In the genomic region with DNA sequence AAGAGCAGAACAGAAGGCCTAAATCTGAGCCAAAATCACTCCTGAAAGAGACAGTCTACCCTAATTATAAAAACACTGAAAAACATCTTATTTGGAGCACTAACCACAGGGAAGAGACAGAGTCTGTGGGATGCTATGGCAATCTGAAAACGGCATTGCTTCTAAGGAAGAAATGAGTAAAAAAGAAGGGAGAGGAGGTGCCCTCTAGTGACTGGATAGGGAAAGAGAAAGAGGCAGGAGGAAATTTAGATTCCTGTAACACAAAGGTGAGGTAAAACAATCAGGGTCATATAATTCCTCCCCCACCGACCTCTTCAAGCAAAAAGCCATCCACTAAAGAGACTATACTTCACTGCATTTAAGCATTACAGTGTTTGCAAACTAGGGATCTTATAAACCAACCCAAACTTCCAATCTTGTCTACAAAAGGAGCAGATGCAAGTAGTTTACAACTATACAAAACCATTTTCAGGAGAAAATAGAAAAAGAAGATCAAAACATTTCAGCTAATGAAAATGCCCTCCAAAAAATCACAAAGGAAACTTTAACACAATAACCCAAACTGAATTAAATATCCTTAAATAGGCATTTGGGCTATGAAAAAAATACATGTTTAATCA, we compare ENCODE assay signal across 9 cellular contexts. TPM values are rescaled to one million over a fixed set of nuclear protein-coding genes. Genes with fewer than 3 reads are reported as not detected.
A peak's percentile ranks its signal among the peaks of the same experiment; 100 is the strongest.
DNase-seq lines count a peak whose midpoint lies in the region; ATAC-seq and TF ChIP-seq lines count a peak whose summit lies in the region.
"Had no signal": no experiment of that assay in that cellular context is flagged by ENCODE, and none has a peak within 500 bp of the region (broad histone marks: within the 10 kb centered on the region; RNA-seq: fewer than 3 reads in every experiment).

No MANE protein-coding gene starts in this region.

- H3K36me3 Mint-ChIP-seq in GM23338 (ENCODE audit: low read depth) (peaks cover 61% of the 10 kb centered on the region), T-cell (peaks cover 73% of the 10 kb centered on the region)

- no peaks in the 10 kb centered on the region for H3F3A ChIP-seq in GM23338 (replicated peaks; ENCODE audit: low read depth)

- H3K27me3 Mint-ChIP-seq in GM23338 (ENCODE audit: insufficient read depth, low read depth, poor library complexity) (no peaks in the 10 kb centered on the region), T-cell (no peaks in the 10 kb centered on the region)

- in situ Hi-C loops in Panc1 (cut with HindIII; ENCODE audit: low pct_unique_long_range_greater_than_20kb, low sequenced_read_pairs): no loop called here

- H3K4me1 ChIP-seq in GM23338 (ENCODE audit: insufficient read depth) (no peaks in the 10 kb centered on the region), Panc1 (ENCODE audit: control insufficient read depth, insufficient read depth, low read length) (no peaks in the 10 kb centered on the region)

- POLR2A ChIA-PET in Panc1 (lab: Charles Lee): no interaction called here
- POLR2A ChIA-PET in T-cell (lab: Charles Lee): interaction anchor here (0.5 to 1.0 kb wide), 3 partner anchors 23 to 1988 kb away, joined by 3 to 5 read pairs (median 4); no protein-coding TSS in a partner anchor

- DNase-seq in AG09309 (ENCODE audit: low read depth) (no peak), GM23338 (ENCODE audit: low spot score) (peak; percentile 73), Panc1 (ENCODE audit: low read depth, low spot score) (no peak), fibroblast of pulmonary artery (ENCODE audit: low read depth) (peak; percentile 35), NOMO-1 treated with dmso at 0.1 percent for 144 hours (lab: John Stamatoyannopoulos, UW; ENCODE audit: unreplicated experiment) (no peak), T-cell (no peak), pons (ENCODE audit: low spot score) (no peak)
- no peak for DNase-seq in effector CD8-positive, alpha-beta T cell (lab: John Stamatoyannopoulos, UW)
- DNase-seq: midbrain had no signal

- peaks cover 9% of the 10 kb centered on the region; the same call in 1 of the 2 replicates for H3K36me3 ChIP-seq in GM23338 (ENCODE audit: insufficient read depth)
- no peaks in the 10 kb centered on the region; the same call in 1 of the 2 replicates for H3K36me3 ChIP-seq in Panc1 (ENCODE audit: control insufficient read depth, insufficient read depth, low read length)

- H3K9me2 ChIP-seq in GM23338 (ENCODE audit: insufficient read depth): no peaks in the 10 kb centered on the region

- H3K4me3 ChIP-seq in AG09309 (ENCODE audit: control insufficient read depth, low read depth, low read length) (no peak overlapping the region), GM23338 (no peak overlapping the region), Panc1 (ENCODE audit: low read depth in 2 of 2, low read length in 2 of 2) (no peak overlapping the region), fibroblast of pulmonary artery (replicated peaks; ENCODE audit: low read depth, low read length) (no peak overlapping the region)

- peak; percentile 72 for ATAC-seq in GM23338
- ATAC-seq in Panc1: no peak
- ATAC-seq in T-cell (replicated peaks in 1 of 4): no peak

- H4K20me1 ChIP-seq in GM23338 (replicated peaks; ENCODE audit: insufficient read depth): peaks cover 8% of the 10 kb centered on the region

- H3K9me3 Mint-ChIP-seq in GM23338: peaks cover 50% of the 10 kb centered on the region
- peaks cover 0 to 21% (median 8%) of the 10 kb centered on the region in 3 donors for H3K9me3 Mint-ChIP-seq in T-cell

- H3K27ac Mint-ChIP-seq in GM23338 (no peak overlapping the region), T-cell (no peak overlapping the region)

- CTCF ChIA-PET in Panc1 (lab: Charles Lee) (no interaction called here), T-cell (lab: Charles Lee) (interaction anchor here (0.5 to 1.0 kb wide), 2 partner anchors 63 to 153 kb away, joined by 3 to 5 read pairs; no protein-coding TSS in a partner anchor)

- no peak overlapping the region for H3K4me3 Mint-ChIP-seq in GM23338
- no peak overlapping the region for H3K4me3 Mint-ChIP-seq in T-cell

- intact Hi-C loops in Panc1 (cut with micrococcal nuclease; ENCODE audit: unreplicated experiment): no loop called here

- H2AFZ ChIP-seq in GM23338: no peak overlapping the region

- no TSS peak for BruUV-seq in Panc1 (replicated peaks; lab: Mats Ljungman, UMichigan)

- H3K79me2 ChIP-seq in GM23338 (replicated peaks; ENCODE audit: insufficient read depth): no peaks in the 10 kb centered on the region

- no peak overlapping the region for H3K27ac ChIP-seq in GM23338 (ENCODE audit: low read depth)
- no peak overlapping the region for H3K27ac ChIP-seq in Panc1 (ENCODE audit: low read length)

- H3K4me2 ChIP-seq in GM23338: no peak overlapping the region

- no peaks in the 10 kb centered on the region for H3K4me1 Mint-ChIP-seq in GM23338
- peaks cover 2 to 21% (median 6%) of the 10 kb centered on the region in 3 donors for H3K4me1 Mint-ChIP-seq in T-cell

- peaks cover 24% of the 10 kb centered on the region; the same call in 1 of the 2 replicates for H3K9me3 ChIP-seq in Panc1 (ENCODE audit: control insufficient read depth, insufficient read depth, low read depth, low read length)

- peak; percentile 69 for TF ChIP-seq CTCF in AG09309 (IDR thresholded peaks at IDR 0.05; ENCODE audit: control insufficient read depth, insufficient read depth, low read depth, low read length, missing control alignments)
- TF ChIP-seq CTCF in GM23338 (conservative IDR thresholded peaks at IDR 0.05; ENCODE audit: low read depth in 2 of 2): peak; percentile 67 to 70
- peak; percentile 78 for TF ChIP-seq CTCF in Panc1 (IDR thresholded peaks at IDR 0.05)
- peak; percentile 70 for TF ChIP-seq CTCF in fibroblast of pulmonary artery (IDR thresholded peaks at IDR 0.05; ENCODE audit: low read length, missing control alignments)

- H3K27me3 ChIP-seq in GM23338 (ENCODE audit: insufficient read depth) (no peaks in the 10 kb centered on the region), Panc1 (ENCODE audit: control insufficient read depth, insufficient read depth, low read length) (no peaks in the 10 kb centered on the region)

TF ChIP-seq in GM23338, 12 proteins besides CTCF, POLR2A, EP300 and RAD21 (continues in another document):
- TF ChIP-seq, protein P1, sequence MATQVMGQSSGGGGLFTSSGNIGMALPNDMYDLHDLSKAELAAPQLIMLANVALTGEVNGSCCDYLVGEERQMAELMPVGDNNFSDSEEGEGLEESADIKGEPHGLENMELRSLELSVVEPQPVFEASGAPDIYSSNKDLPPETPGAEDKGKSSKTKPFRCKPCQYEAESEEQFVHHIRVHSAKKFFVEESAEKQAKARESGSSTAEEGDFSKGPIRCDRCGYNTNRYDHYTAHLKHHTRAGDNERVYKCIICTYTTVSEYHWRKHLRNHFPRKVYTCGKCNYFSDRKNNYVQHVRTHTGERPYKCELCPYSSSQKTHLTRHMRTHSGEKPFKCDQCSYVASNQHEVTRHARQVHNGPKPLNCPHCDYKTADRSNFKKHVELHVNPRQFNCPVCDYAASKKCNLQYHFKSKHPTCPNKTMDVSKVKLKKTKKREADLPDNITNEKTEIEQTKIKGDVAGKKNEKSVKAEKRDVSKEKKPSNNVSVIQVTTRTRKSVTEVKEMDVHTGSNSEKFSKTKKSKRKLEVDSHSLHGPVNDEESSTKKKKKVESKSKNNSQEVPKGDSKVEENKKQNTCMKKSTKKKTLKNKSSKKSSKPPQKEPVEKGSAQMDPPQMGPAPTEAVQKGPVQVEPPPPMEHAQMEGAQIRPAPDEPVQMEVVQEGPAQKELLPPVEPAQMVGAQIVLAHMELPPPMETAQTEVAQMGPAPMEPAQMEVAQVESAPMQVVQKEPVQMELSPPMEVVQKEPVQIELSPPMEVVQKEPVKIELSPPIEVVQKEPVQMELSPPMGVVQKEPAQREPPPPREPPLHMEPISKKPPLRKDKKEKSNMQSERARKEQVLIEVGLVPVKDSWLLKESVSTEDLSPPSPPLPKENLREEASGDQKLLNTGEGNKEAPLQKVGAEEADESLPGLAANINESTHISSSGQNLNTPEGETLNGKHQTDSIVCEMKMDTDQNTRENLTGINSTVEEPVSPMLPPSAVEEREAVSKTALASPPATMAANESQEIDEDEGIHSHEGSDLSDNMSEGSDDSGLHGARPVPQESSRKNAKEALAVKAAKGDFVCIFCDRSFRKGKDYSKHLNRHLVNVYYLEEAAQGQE (IDR thresholded peaks at IDR 0.05; ENCODE audit: unreplicated experiment): no peak

RNA-seq across cellular contexts. Expression of a gene that starts 32.6 kb away (rescaled TPM):
- total RNA-seq in GM23338 (2014; rRNA removed; shearing (Covaris generic)): 29.9 and 31.5 TPM in 2 replicates
- 12.5 and 13.4 TPM in 2 replicates for polyA plus RNA-seq in GM23338 (2016; fragmentation: Nextera tagmentation; extraction: Ambion mirVana)
- total RNA-seq in Panc1 (2021; ENCODE audit: unreplicated experiment): 58.6 TPM
- polyA plus RNA-seq in Panc1 (2012; ENCODE audit: insufficient read length): 19.4 TPM
- 10 to 100 TPM; 18.2 to 23.2 (median 20.7) TPM for total RNA-seq in T-cell

Comparison
In these comparisons a context has a peak if more than half of its experiments do, and no peak if none do; other contexts are left out.
1. DNase-seq: peak in GM23338 (single experiment) and fibroblast of pulmonary artery (single experiment); none in AG09309 (single experiment), Panc1 (single experiment), effector CD8-positive, alpha-beta T cell (single experiment), NOMO-1 treated with dmso at 0.1 percent for 144 hours (single experiment), T-cell (0 of 34) and pons (single experiment).
2. Peak in every context shown above with its lines, with median percentiles within 50 percentile points of each other: CTCF ChIP-seq.